In the genomic region with DNA sequence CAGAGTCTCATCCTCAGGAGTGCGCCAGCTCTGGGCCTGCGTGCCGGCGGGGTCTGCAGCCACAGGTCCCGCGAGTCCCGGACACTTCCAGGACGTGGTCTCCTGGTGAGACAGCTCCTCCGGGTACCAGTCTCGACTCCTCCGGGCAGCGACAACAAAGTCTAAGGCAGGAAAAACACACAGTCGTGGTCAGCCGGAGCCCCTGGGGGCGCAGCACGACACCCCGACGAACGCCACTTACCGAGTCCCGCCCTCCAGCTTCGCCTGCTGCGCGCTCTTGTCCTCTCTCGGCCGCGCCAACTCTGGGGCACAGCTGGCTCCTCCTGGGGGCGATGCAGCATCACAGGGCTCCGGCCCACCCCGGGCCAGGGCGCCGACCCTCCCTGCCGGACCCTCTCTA, we compare ENCODE assay signal across 1 cellular context.
TF ChIP-seq lines count a peak whose summit lies in the region.

No MANE protein-coding gene starts in this region.

TF ChIP-seq in K562, 482 proteins besides CTCF, POLR2A, EP300 and RAD21:
- no peak for TF ChIP-seq STAT5A (IDR thresholded peaks at IDR 0.05; ENCODE audit: borderline replicate concordance, low read length)
- TF ChIP-seq PTTG1 (tag; IDR thresholded peaks at IDR 0.05; ENCODE audit: low read depth), result no peak
- TF ChIP-seq, protein P1, sequence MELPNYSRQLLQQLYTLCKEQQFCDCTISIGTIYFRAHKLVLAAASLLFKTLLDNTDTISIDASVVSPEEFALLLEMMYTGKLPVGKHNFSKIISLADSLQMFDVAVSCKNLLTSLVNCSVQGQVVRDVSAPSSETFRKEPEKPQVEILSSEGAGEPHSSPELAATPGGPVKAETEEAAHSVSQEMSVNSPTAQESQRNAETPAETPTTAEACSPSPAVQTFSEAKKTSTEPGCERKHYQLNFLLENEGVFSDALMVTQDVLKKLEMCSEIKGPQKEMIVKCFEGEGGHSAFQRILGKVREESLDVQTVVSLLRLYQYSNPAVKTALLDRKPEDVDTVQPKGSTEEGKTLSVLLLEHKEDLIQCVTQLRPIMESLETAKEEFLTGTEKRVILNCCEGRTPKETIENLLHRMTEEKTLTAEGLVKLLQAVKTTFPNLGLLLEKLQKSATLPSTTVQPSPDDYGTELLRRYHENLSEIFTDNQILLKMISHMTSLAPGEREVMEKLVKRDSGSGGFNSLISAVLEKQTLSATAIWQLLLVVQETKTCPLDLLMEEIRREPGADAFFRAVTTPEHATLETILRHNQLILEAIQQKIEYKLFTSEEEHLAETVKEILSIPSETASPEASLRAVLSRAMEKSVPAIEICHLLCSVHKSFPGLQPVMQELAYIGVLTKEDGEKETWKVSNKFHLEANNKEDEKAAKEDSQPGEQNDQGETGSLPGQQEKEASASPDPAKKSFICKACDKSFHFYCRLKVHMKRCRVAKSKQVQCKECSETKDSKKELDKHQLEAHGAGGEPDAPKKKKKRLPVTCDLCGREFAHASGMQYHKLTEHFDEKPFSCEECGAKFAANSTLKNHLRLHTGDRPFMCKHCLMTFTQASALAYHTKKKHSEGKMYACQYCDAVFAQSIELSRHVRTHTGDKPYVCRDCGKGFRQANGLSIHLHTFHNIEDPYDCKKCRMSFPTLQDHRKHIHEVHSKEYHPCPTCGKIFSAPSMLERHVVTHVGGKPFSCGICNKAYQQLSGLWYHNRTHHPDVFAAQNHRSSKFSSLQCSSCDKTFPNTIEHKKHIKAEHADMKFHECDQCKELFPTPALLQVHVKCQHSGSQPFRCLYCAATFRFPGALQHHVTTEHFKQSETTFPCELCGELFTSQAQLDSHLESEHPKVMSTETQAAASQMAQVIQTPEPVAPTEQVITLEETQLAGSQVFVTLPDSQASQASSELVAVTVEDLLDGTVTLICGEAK (IDR thresholded peaks at IDR 0.05), result no peak
- TF ChIP-seq, protein P1 (CRISPR knock-in tag; IDR thresholded peaks at IDR 0.05), result no peak
- no peak for TF ChIP-seq FOS (IDR thresholded peaks at IDR 0.05; ENCODE audit: extremely low read depth, insufficient read length)
- peak; percentile 55; the same call in 1 of the 2 replicates for TF ChIP-seq POLR2G (IDR thresholded peaks at IDR 0.05; ENCODE audit: low read depth, low read length)
